Comparison of ENCODE assay signal across 23 cellular contexts in genomic region chr10:11643039-11643438, GRCh38. TPM values are rescaled to one million over a fixed set of nuclear protein-coding genes. Genes with fewer than 3 reads are reported as not detected.
DNase-seq lines count a peak whose midpoint lies in the region; FAIRE-seq and TF ChIP-seq lines count a peak whose summit lies in the region.
"Had no signal": no experiment of that assay in that cellular context is flagged by ENCODE, and none has a peak within 500 bp of the region (broad histone marks: within the 10 kb centered on the region; RNA-seq: fewer than 3 reads in every experiment).

No MANE protein-coding gene starts in this region.

- no peaks in the 10 kb centered on the region for H3K79me1 ChIP-seq in H1 (ENCODE audit: low read depth, low read length)

- no peaks in the 10 kb centered on the region for H4K20me1 ChIP-seq in DOHH2 (ENCODE audit: control insufficient read depth, insufficient read depth, low read depth, low read length)
- H4K20me1 ChIP-seq in H1 (replicated peaks in 1 of 2; ENCODE audit: control insufficient read depth in 1 of 2, insufficient read depth in 2 of 2, low read length in 2 of 2) = no peaks in the 10 kb centered on the region
- H4K20me1 ChIP-seq: BLaER1 had no signal

- H3K14ac ChIP-seq in H1 (ENCODE audit: insufficient read length) = no peak overlapping the region

- H3K36me3 ChIP-seq in DOHH2 (ENCODE audit: control insufficient read depth, low read length) (no peaks in the 10 kb centered on the region), H1 (ENCODE audit: control insufficient read depth in 2 of 4, insufficient read depth in 4 of 4, low read length in 3 of 4) (no peaks in the 10 kb centered on the region), spleen (no peaks in the 10 kb centered on the region), HAP-1 (replicated peaks) (no peaks in the 10 kb centered on the region)
- H3K36me3 ChIP-seq: BE2C, BLaER1 had no signal

- H3F3A ChIP-seq in DOHH2 (ENCODE audit: control insufficient read depth, insufficient read depth) = peaks cover 5% of the 10 kb centered on the region

- no peak overlapping the region for H4K5ac ChIP-seq in H1 (ENCODE audit: insufficient read length, low read depth, low read length)

- no peak overlapping the region for H2BK20ac ChIP-seq in H1 (ENCODE audit: low read length)

- H3K23me2 ChIP-seq in H1 (ENCODE audit: low read depth, low read length) = no peaks in the 10 kb centered on the region

- no peak for TF ChIP-seq EP300 in H1 (IDR thresholded peaks at IDR 0.05; ENCODE audit: borderline replicate concordance in 1 of 2, low read depth in 2 of 2, low read length in 2 of 2)

- H2BK120ac ChIP-seq in H1 (replicated peaks; ENCODE audit: low read depth, low read length) = no peak overlapping the region

- TF ChIP-seq POLR2A in H1 (IDR thresholded peaks at IDR 0.05; ENCODE audit: control extremely low read depth in 1 of 2, low read depth in 2 of 2, low read length in 2 of 2) (no peak), spleen (IDR thresholded peaks at IDR 0.05) (no peak)

- DNase-seq in H1 (ENCODE audit: low read depth in 1 of 2, low spot score in 2 of 2) (no peak), spleen (peak; percentile 14), HEK293T (ENCODE audit: extremely low spot score) (no peak), SKM-1 treated with dmso at 0.1 percent for 144 hours (lab: John Stamatoyannopoulos, UW; ENCODE audit: unreplicated experiment) (no peak), HAP-1 (ENCODE audit: low spot score in 2 of 2) (no peak)
- DNase-seq: 8988T; ACHN; BE2C; Caco-2; Calu3; CD4-positive, alpha-beta T cell; CD8-positive, alpha-beta T cell; DMS79 treated with DMSO at 0.1 percent for 48 hours; EL; GDM1 had no signal

- H2AK5ac ChIP-seq in H1 (ENCODE audit: low read depth, low read length) = no peak overlapping the region

- H3K4me3 ChIP-seq in DOHH2 (ENCODE audit: low read length) (no peak overlapping the region), H1 (ENCODE audit: extremely low read depth in 1 of 4, insufficient read depth in 2 of 4, low read depth in 3 of 4, low read length in 4 of 4) (no peak overlapping the region), spleen (no peak overlapping the region), HAP-1 (no peak overlapping the region)
- H3K4me3 ChIP-seq: BLaER1, GM12878 had no signal

- no peak overlapping the region for H3K23ac ChIP-seq in H1 (ENCODE audit: insufficient read length)

- H3K4me2 ChIP-seq in DOHH2 (ENCODE audit: low read length) (peak overlapping the region; percentile 34), H1 (ENCODE audit: insufficient read depth in 1 of 2, low read depth in 2 of 2, low read length in 2 of 2) (no peak overlapping the region)
- H3K4me2 ChIP-seq: BLaER1 had no signal

- no peak overlapping the region for H4K91ac ChIP-seq in H1 (replicated peaks; ENCODE audit: insufficient read length, low read length)

- no peak overlapping the region for H2BK15ac ChIP-seq in H1 (ENCODE audit: low read length)

- no peaks in the 10 kb centered on the region for H3K9me3 ChIP-seq in DOHH2 (ENCODE audit: control insufficient read depth, insufficient read depth, low read length)
- no peaks in the 10 kb centered on the region for H3K9me3 ChIP-seq in H1 (ENCODE audit: insufficient read depth in 2 of 2, low read depth in 1 of 2, low read length in 1 of 2)
- no peaks in the 10 kb centered on the region for H3K9me3 ChIP-seq in spleen
- no peaks in the 10 kb centered on the region for H3K9me3 ChIP-seq in HAP-1
- H3K9me3 ChIP-seq: BE2C, BLaER1, Caco-2 had no signal

- H3K4me1 ChIP-seq in DOHH2 (ENCODE audit: control insufficient read depth, low read length) = peaks cover 53% of the 10 kb centered on the region
- no peaks in the 10 kb centered on the region for H3K4me1 ChIP-seq in H1 (replicated peaks in 1 of 4; ENCODE audit: control insufficient read depth in 3 of 4, insufficient read depth in 4 of 4, low read length in 3 of 4)
- peaks cover 0 to 5% (median 0%) of the 10 kb centered on the region in 6 donors for H3K4me1 ChIP-seq in spleen
- no peaks in the 10 kb centered on the region for H3K4me1 ChIP-seq in HAP-1
- H3K4me1 ChIP-seq: BE2C, BLaER1 had no signal

- WGBS in H1 (ENCODE audit: extremely low coverage in 1 of 2, insufficient coverage in 1 of 2, insufficient read length in 1 of 2, insufficient replicate concordance in 2 of 2, low coverage in 1 of 2, low lambda C conversion rate in 2 of 2, missing lambda C conversion rate in 1 of 2), 2 experiments = 97% methylated on average over 6 of the region's 6 CpGs; no CpG with 5 or more reads in 1 of the 2 experiments
- 83 to 91% (median 90%) methylated on average over 6 of the region's 6 CpGs for WGBS in spleen, 5 donors

- H3K27ac ChIP-seq in DOHH2 (ENCODE audit: low read depth, low read length) = no peak overlapping the region
- no peak overlapping the region for H3K27ac ChIP-seq in H1 (ENCODE audit: low read depth, low read length)
- H3K27ac ChIP-seq in spleen = no peak overlapping the region
- H3K27ac ChIP-seq: BLaER1, C4-2B had no signal

- no peak for TF ChIP-seq RAD21 in H1 (IDR thresholded peaks at IDR 0.05 in 1 of 2, conservative IDR thresholded peaks at IDR 0.05 in 1 of 2; ENCODE audit: low read depth in 2 of 2, low read length in 2 of 2)

- no peak overlapping the region; the same call in 1 of the 2 replicates for H2AFZ ChIP-seq in H1 (ENCODE audit: low read length)

- H3K27me3 ChIP-seq in DOHH2 (ENCODE audit: control insufficient read depth, low read length) (no peaks in the 10 kb centered on the region), H1 (replicated peaks in 1 of 4; ENCODE audit: control insufficient read depth in 3 of 4, extremely low read depth in 1 of 4, insufficient read depth in 3 of 4, low read length in 3 of 4) (no peaks in the 10 kb centered on the region), spleen (replicated peaks in 1 of 7) (no peaks in the 10 kb centered on the region), HAP-1 (ENCODE audit: low read depth) (no peaks in the 10 kb centered on the region; the same call in 1 of the 2 replicates)
- H3K27me3 ChIP-seq: BE2C, BLaER1 had no signal

- no peak overlapping the region for H2BK5ac ChIP-seq in H1 (ENCODE audit: low read depth, low read length)

- no peak overlapping the region for H3K9ac ChIP-seq in H1 (replicated peaks in 1 of 4; ENCODE audit: extremely low read depth in 1 of 4, low read depth in 3 of 4, low read length in 3 of 4)
- H3K9ac ChIP-seq: BLaER1 had no signal

- TF ChIP-seq CTCF in DOHH2 (IDR thresholded peaks at IDR 0.05; ENCODE audit: low read depth, low read length, poor library complexity, severe bottlenecking) (no peak), H1 (IDR thresholded peaks at IDR 0.05; ENCODE audit: control extremely low read depth in 1 of 3, insufficient read depth in 1 of 3, low read depth in 1 of 3, low read length in 3 of 3) (no peak), spleen (IDR thresholded peaks at IDR 0.05 in 8 of 11, conservative IDR thresholded peaks at IDR 0.05 in 3 of 11) (no peak)

- POLR2A ChIA-PET in H1 (lab: Charles Lee; ENCODE audit: partially characterized antibody) = no interaction called here
- POLR2A ChIA-PET in HEK293T (lab: Yijun Ruan, JAX) = no interaction called here

- H4K8ac ChIP-seq in H1 (ENCODE audit: extremely low read depth, insufficient read depth, low read length) = peak overlapping the region; percentile 57; the same call in 1 of the 2 replicates

- no peaks in the 10 kb centered on the region for H3K9me2 ChIP-seq in DOHH2 (replicated peaks; ENCODE audit: control insufficient read depth, low read length)

- CTCF ChIA-PET in H1 (lab: Charles Lee; ENCODE audit: partially characterized antibody) = interaction anchor here (2.2 kb wide), 1 partner anchor 115 kb away, joined by 4 read pairs; no protein-coding TSS in a partner anchor
- CTCF ChIA-PET in HEK293T (lab: Yijun Ruan, JAX) = no interaction called here

- no peak overlapping the region for H3K18ac ChIP-seq in H1 (ENCODE audit: extremely low read depth, low read length)

- intact Hi-C loops in spleen (cut with DNase I; ENCODE audit: low total_unique reads) = no loop called here

- no peak for FAIRE-seq in H1 (lab: Jason Lieb, UNC)
- FAIRE-seq: A204.1, D721Med, GM12878, GM12892, GM18507 had no signal

- H3K79me2 ChIP-seq in DOHH2 (ENCODE audit: control insufficient read depth, low read length) (no peaks in the 10 kb centered on the region), H1 (ENCODE audit: control insufficient read depth in 1 of 2, insufficient read depth in 2 of 2, low read length in 2 of 2) (no peaks in the 10 kb centered on the region)

- no peak overlapping the region for H3K4ac ChIP-seq in H1 (replicated peaks; ENCODE audit: insufficient read length, low read depth, low read length)

- H2BK12ac ChIP-seq in H1 (ENCODE audit: low read depth, low read length) = no peak overlapping the region

- in situ Hi-C loops in HAP-1 (cut with MboI; ENCODE audit: low sequenced_read_pairs) = no loop called here

- H3K56ac ChIP-seq in H1 (replicated peaks; ENCODE audit: insufficient read length, low read depth, low read length) = no peak overlapping the region

TF ChIP-seq in H1, 55 proteins besides CTCF, POLR2A, EP300 and RAD21 (continues in another document):
- TF ChIP-seq CHD1 (IDR thresholded peaks at IDR 0.05; ENCODE audit: low read depth, low read length) = no peak
- no peak for TF ChIP-seq ZNF274 (IDR thresholded peaks at IDR 0.05; ENCODE audit: borderline replicate concordance, extremely low read depth, low read length)
- TF ChIP-seq CHD2 (IDR thresholded peaks at IDR 0.05; ENCODE audit: low read length) = no peak
- no peak for TF ChIP-seq EZH2 (IDR thresholded peaks at IDR 0.05; ENCODE audit: low read depth, low read length, severe bottlenecking)
- no peak for TF ChIP-seq GABPA (IDR thresholded peaks at IDR 0.05; ENCODE audit: borderline replicate concordance, insufficient read depth, low read length)

TF ChIP-seq in HEK293T, 16 proteins besides CTCF, POLR2A, EP300 and RAD21 (continues in another document):
- TF ChIP-seq FOXA1 (IDR thresholded peaks at IDR 0.05) (no peak), NFRKB (IDR thresholded peaks at IDR 0.05) (no peak), FOXK2 (IDR thresholded peaks at IDR 0.05) (no peak), LEF1 (IDR thresholded peaks at IDR 0.05; ENCODE audit: borderline replicate concordance) (no peak), L3MBTL2 (conservative IDR thresholded peaks at IDR 0.05) (no peak), BHLHE40 (IDR thresholded peaks at IDR 0.05; ENCODE audit: borderline replicate concordance) (no peak), CTBP1 (IDR thresholded peaks at IDR 0.05; ENCODE audit: borderline replicate concordance) (no peak)

RNA-seq across cellular contexts. Expression of gene USP6NL, which starts 31.6 kb away (rescaled TPM):
- 27.6 and 28.8 TPM in 2 replicates for total RNA-seq in H1 (2021; fragmentation: NEBNext Ultra II Directional; extraction: Animal tissue kit (Norgen Biotek cat#: 25700))
- polyA plus RNA-seq in H1 (2011; rRNA removed) (9.8 and 10.9 TPM in 2 replicates), spleen (10 to 100 TPM; 11.0 to 13.9 (median 13.6) TPM)
- polyA plus RNA-seq in H1 (2011; cell fraction: cytosol; rRNA removed) = 10.8 TPM
- polyA plus RNA-seq in H1 (2011; cell fraction: nucleus; rRNA removed) = 15.8 TPM
- 11.7 to 20.3 TPM (median 14.8 TPM) in 4 replicates for polyA plus RNA-seq in H1 (2012, experiment 1 of 2)
- polyA plus RNA-seq in H1 (2012, experiment 2 of 2) = 2.5 TPM
- 16.5 TPM for polyA plus RNA-seq in H1 (2013, experiment 1 of 2)
- 17.4 TPM for polyA plus RNA-seq in H1 (2013, experiment 2 of 2)
- polyA minus RNA-seq in H1 (2011; rRNA and poly(A)+ RNA removed) = 17.5 and 19.8 TPM in 2 replicates
- polyA minus RNA-seq in H1 (2011; cell fraction: cytosol; rRNA and poly(A)+ RNA removed) = 10.4 TPM
- polyA minus RNA-seq in H1 (2011; cell fraction: nucleus; rRNA and poly(A)+ RNA removed) = 33.2 TPM
- total RNA-seq in spleen = 10 to 100 TPM; 35.4 to 51.7 (median 43.8) TPM
